8 cellular contexts compared by ENCODE assay signal in genomic region chr11:62879554-62879953, GRCh38.
DNase-seq lines count a peak whose midpoint lies in the region; ATAC-seq and TF ChIP-seq lines count a peak whose summit lies in the region.

No MANE protein-coding gene starts in this region.

- TF ChIP-seq CTCF in WI38 (IDR thresholded peaks at IDR 0.05; ENCODE audit: low read depth, low read length): no peak
- TF ChIP-seq CTCF in fibroblast of pulmonary artery (IDR thresholded peaks at IDR 0.05; ENCODE audit: low read length, missing control alignments): no peak

- DNase-seq in ELR (ENCODE audit: low read depth) (peak; percentile 34), fibroblast of pulmonary artery (ENCODE audit: low read depth) (peak; percentile 49), putamen (ENCODE audit: low spot score) (peak; percentile 53), glomerular visceral epithelial cell (ENCODE audit: extremely low spot score) (no peak)
- no peak for DNase-seq in activated CD8-positive, alpha-beta memory T cell treated with anti-CD3 and anti-CD28 coated beads, Interleukin-2, amount 50 U/mL, for 4 hours

- ATAC-seq in HG03175 (IDR thresholded peaks at IDR 0.05; ENCODE audit: unreplicated experiment) (no peak), GM21723 (IDR thresholded peaks at IDR 0.05; ENCODE audit: unreplicated experiment) (no peak)

- H3K4me3 ChIP-seq in WI38 (ENCODE audit: low read depth, low read length) (peak overlapping the region; percentile 98), fibroblast of pulmonary artery (replicated peaks; ENCODE audit: low read depth, low read length) (peak overlapping the region; percentile 74)

Comparison
In these comparisons a context has a peak if more than half of its experiments do, and no peak if none do; other contexts are left out.
1. DNase-seq: peak in ELR (single experiment), fibroblast of pulmonary artery (single experiment) and putamen (single experiment); none in activated CD8-positive, alpha-beta memory T cell treated with anti-CD3 and anti-CD28 coated beads, Interleukin-2, amount 50 U/mL, for 4 hours (single experiment) and glomerular visceral epithelial cell (single experiment).